In genomic region chr6:111631930-111632460, GRCh38 we compare ENCODE assay signal across 1 cellular context.
TF ChIP-seq lines count a peak whose summit lies in the region.

No MANE protein-coding gene starts in this region.

TF ChIP-seq in HEK293, 187 proteins besides CTCF, POLR2A, EP300 and RAD21 (continued from another document):
- 0 out of 2 replicates have a peak, but pooled peaks have one; percentile 52 for TF ChIP-seq KLF17 (tag by site-specific recombination; IDR thresholded peaks at IDR 0.05)
- no peak for TF ChIP-seq ZNF266 (tag by site-specific recombination; IDR thresholded peaks at IDR 0.05; ENCODE audit: low read depth)
- no peak for TF ChIP-seq ZNF488 (tag by site-specific recombination; IDR thresholded peaks at IDR 0.05)
- TF ChIP-seq ZNF362 (tag by site-specific recombination; IDR thresholded peaks at IDR 0.05) = no peak
- TF ChIP-seq ZXDB (tag by site-specific recombination; IDR thresholded peaks at IDR 0.05) = peak; percentile 58
- no peak for TF ChIP-seq ZNF830 (tag by site-specific recombination; IDR thresholded peaks at IDR 0.05; ENCODE audit: low read depth)
- no peak for TF ChIP-seq ZNF140 (tag by site-specific recombination; IDR thresholded peaks at IDR 0.05)
- TF ChIP-seq PRDM1 (tag by site-specific recombination; IDR thresholded peaks at IDR 0.05) = no peak
- no peak for TF ChIP-seq ZNF776 (tag by site-specific recombination; IDR thresholded peaks at IDR 0.05; ENCODE audit: borderline replicate concordance)
- no peak for TF ChIP-seq ZNF548 (tag by site-specific recombination; IDR thresholded peaks at IDR 0.05)
- TF ChIP-seq ZNF114 (tag by site-specific recombination; IDR thresholded peaks at IDR 0.05) = no peak
- TF ChIP-seq FEZF1 (tag by site-specific recombination; IDR thresholded peaks at IDR 0.05) = no peak
- 0 out of 2 replicates have a peak, but pooled peaks have one; percentile 5 for TF ChIP-seq SP2 (tag by site-specific recombination; IDR thresholded peaks at IDR 0.05)
- TF ChIP-seq ZNF513 (tag by site-specific recombination; IDR thresholded peaks at IDR 0.05) = no peak
- TF ChIP-seq ZBTB17 (tag by site-specific recombination; IDR thresholded peaks at IDR 0.05) = peak; percentile 34; the same call in 1 of the 2 replicates
- no peak for TF ChIP-seq ZBTB20 (tag by site-specific recombination; IDR thresholded peaks at IDR 0.05)
